27 cellular contexts compared by ENCODE assay signal in the genomic region with DNA sequence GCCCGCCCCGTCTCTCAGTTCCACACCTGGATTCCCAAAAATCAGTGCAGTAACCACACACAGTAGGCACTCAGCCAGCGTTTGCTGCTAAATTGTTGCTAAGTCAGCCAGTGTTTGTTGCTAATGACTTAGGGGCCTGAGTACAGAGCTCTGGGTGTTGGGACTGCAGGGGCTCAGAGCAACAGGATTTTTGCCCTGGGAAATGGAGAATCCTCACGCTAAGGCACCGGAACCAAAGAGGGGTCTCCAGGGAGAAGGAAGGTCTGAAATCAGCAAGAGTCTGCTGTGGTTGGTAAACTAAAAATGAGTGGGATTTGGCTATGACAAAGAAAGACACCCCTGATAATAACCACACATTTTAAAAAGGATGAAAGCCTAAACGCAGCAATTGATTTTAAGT. TPM values are rescaled to one million over a fixed set of nuclear protein-coding genes. Genes with fewer than 3 reads are reported as not detected.
"Had no signal": no experiment of that assay in that cellular context is flagged by ENCODE, and none has a peak within 500 bp of the region (broad histone marks: within the 10 kb centered on the region; RNA-seq: fewer than 3 reads in every experiment).

No MANE protein-coding gene starts in this region.

- FAIRE-seq: pancreas, small intestine had no signal

- ATAC-seq: naive thymus-derived CD8-positive, alpha-beta T cell; natural killer cell treated with Interleukin-12 subunit alpha and Interleukin-12 subunit beta and Interleukin-15 and Interleukin-18, amount 100 ng/mL, for 72 hours; pancreas; psoas muscle; right cardiac atrium; right lobe of liver; stimulated activated effector memory CD8-positive, alpha-beta T cell treated with anti-CD3 and anti-CD28 coated beads, Interleukin-12 subunit alpha, Interleukin-12 subunit beta, amount 100 ng/mL, for 72 hours; stimulated activated naive B cell treated with anti-CD40 and anti-IgM and Interleukin-4, amounts not matched to agents 10 μg/mL and 1 μg/mL and 100 μg/mL, for 72 hours had no signal

- H3K4me1 ChIP-seq: pancreas, psoas muscle, right lobe of liver, sigmoid colon, stomach, thyroid gland, tibial nerve, upper lobe of left lung, uterus had no signal

- H3K27ac ChIP-seq: neutrophil, pancreas, psoas muscle, right lobe of liver, sigmoid colon, stomach, thoracic aorta, thyroid gland, tibial nerve, upper lobe of left lung, uterus had no signal

- DNase-seq: naive thymus-derived CD8-positive, alpha-beta T cell; nephron progenitor cell; nucleus accumbens; pancreas; psoas muscle; right cardiac atrium; right lobe of liver; sigmoid colon; stimulated activated CD4-positive, alpha-beta T cell treated with anti-CD3 and anti-CD28 coated beads, Interleukin-15, amount 100 ng/mL, for 24 hours; stimulated activated CD4-positive, alpha-beta T cell treated with anti-CD3 and anti-CD28 coated beads, Interleukin-2, amount 100 ng/mL, for 24 hours; stimulated activated CD4-positive, alpha-beta T cell treated with anti-CD3 and anti-CD28 coated beads, Interleukin-2, amount 100 ng/mL, for 48 hours; stimulated activated CD4-positive, alpha-beta T cell treated with anti-CD3 and anti-CD28 coated beads, Interleukin-4, amount 100 ng/mL, for 24 hours; stimulated activated naive B cell treated with anti-CD40 and anti-IgM and Interleukin-4, amounts not matched to agents 10 μg/mL and 1 μg/mL and 100 μg/mL, for 72 hours; stimulated activated naive CD4-positive, alpha-beta T cell treated with Interleukin-2 at 50 U/mL for 16 hours; stomach; thyroid gland; upper lobe of left lung; uterus had no signal

- H3K4me3 ChIP-seq: pancreas, psoas muscle, right lobe of liver, sigmoid colon, stomach, thoracic aorta, thyroid gland, tibial nerve, upper lobe of left lung, uterus had no signal

- H3K36me3 ChIP-seq: neutrophil, pancreas, right lobe of liver, sigmoid colon, stomach, thoracic aorta, thyroid gland, tibial nerve, upper lobe of left lung, uterus had no signal

- H3K9me3 ChIP-seq: neutrophil, pancreas, psoas muscle, right lobe of liver, sigmoid colon, stomach, thoracic aorta, thyroid gland, tibial nerve, upper lobe of left lung, uterus had no signal

RNA-seq across cellular contexts. Expression of gene ALX4, which starts 22.7 kb away (rescaled TPM):
- total RNA-seq: naive thymus-derived CD8-positive, alpha-beta T cell; natural killer cell treated with Interleukin-12 subunit alpha and Interleukin-12 subunit beta and Interleukin-15 and Interleukin-18, amount 100 ng/mL, for 72 hours; osteocyte; progenitor cell of endocrine pancreas; renal cortical epithelial cell; right cardiac atrium; right lobe of liver; sigmoid colon; stomach; thoracic aorta; upper lobe of left lung had no signal
- polyA plus RNA-seq: naive thymus-derived CD8-positive, alpha-beta T cell; sigmoid colon; small intestine; stomach had no signal
